ENCODE assay signal across 24 cellular contexts in the genomic region with DNA sequence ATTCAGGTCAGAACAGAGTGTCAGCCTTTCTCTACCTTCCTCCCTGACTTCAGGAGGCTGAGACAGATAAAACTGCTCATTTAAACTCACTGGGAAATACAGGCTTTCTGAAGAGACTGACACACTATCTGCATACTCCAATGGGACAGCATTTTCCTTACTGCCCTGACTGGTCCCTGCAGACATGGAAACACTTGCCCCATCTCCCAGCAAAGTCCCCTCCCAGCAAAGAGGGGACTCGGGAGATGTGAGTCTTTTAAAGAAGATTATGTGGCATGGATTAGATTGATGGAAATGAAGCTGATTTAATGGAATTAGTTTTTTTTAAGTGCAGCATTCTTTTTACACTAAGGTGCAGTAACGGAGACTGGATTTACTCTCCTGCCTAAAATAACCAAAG.
"Had no signal": no experiment of that assay in that cellular context is flagged by ENCODE, and none has a peak within 500 bp of the region (broad histone marks: within the 10 kb centered on the region; RNA-seq: fewer than 3 reads in every experiment).

No MANE protein-coding gene starts in this region.

- H3K4me1 ChIP-seq: colonic mucosa, esophagus squamous epithelium, gastroesophageal sphincter, left lung, lower lobe of right lung had no signal

- DNase-seq: colonic mucosa; cortex of kidney; effector CD8-positive, alpha-beta T cell; effector memory CD8-positive, alpha-beta T cell; endodermal cell; erythroblast; esophagus squamous epithelium; foreskin fibroblast; heart left ventricle; hypothalamus; immature natural killer cell; islet precursor cell; left cardiac atrium; left lung; left ventricle myocardium superior; lower lobe of right lung; mesenchymal stem cell; naive thymus-derived CD4-positive, alpha-beta T cell; natural killer cell had no signal

- H3K4me3 ChIP-seq: colonic mucosa, esophagus squamous epithelium, gastroesophageal sphincter, heart left ventricle, hepatocyte, left lung, lower lobe of right lung had no signal

- H3K36me3 ChIP-seq: colonic mucosa, esophagus squamous epithelium, gastroesophageal sphincter, heart left ventricle, left lung, lower lobe of right lung had no signal

- H3K9me3 ChIP-seq: colonic mucosa, esophagus squamous epithelium, gastroesophageal sphincter, left lung, lower lobe of right lung had no signal

- H3K27me3 ChIP-seq: colonic mucosa, heart left ventricle, hepatocyte, left lung had no signal

- FAIRE-seq: endometrium had no signal

- H3K27ac ChIP-seq: colonic mucosa, epithelial cell of prostate, esophagus squamous epithelium, gastroesophageal sphincter, heart left ventricle, hepatocyte, left lung, lower lobe of right lung had no signal

- ATAC-seq: effector memory CD8-positive, alpha-beta T cell; esophagus mucosa; gastroesophageal sphincter; left cardiac atrium; left lung; left ventricle myocardium superior; lower lobe of right lung; naive thymus-derived CD4-positive, alpha-beta T cell; natural killer cell had no signal
